Comparison of ENCODE assay signal across 23 cellular contexts in the genomic region with DNA sequence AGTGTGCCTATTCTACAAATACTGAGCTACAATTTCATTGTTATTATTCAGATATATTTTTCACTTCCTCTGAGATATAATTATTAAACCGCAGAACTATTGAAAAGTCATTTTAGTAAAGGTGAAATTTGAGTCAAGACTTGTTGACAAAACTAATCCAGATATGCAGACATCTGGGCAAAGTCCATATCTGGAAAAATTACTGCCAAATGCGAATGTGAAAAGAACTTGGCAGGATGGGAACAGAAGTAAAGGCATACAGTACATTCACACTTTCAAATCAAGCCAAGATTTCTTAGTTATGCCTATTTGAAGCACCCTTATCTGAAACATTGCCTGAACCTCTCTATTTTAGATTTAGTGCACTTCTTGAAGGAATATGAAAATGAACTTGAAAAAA.
"Had no signal": no experiment of that assay in that cellular context is flagged by ENCODE, and none has a peak within 500 bp of the region (broad histone marks: within the 10 kb centered on the region; RNA-seq: fewer than 3 reads in every experiment).

No MANE protein-coding gene starts in this region.

- H3K4me3 Mint-ChIP-seq: dendritic cell treated with granulocyte-macrophage colony-stimulating factor and Interleukin-4, amounts not matched to agents 40 ng/mL and 50 ng/mL, for 4 days; effector memory CD8-positive, alpha-beta T cell; naive thymus-derived CD4-positive, alpha-beta T cell; stimulated activated naive B cell treated with anti-CD40 and anti-IgM and Interleukin-4, amounts not matched to agents 10 μg/mL and 1 μg/mL and 100 μg/mL, for 72 hours; stimulated activated naive CD8-positive, alpha-beta T cell treated with anti-CD3 and anti-CD28 coated beads, Interleukin-15, amount 100 ng/mL, for 72 hours had no signal

- H3K27ac ChIP-seq: epithelial cell of prostate, esophagus muscularis mucosa, gastroesophageal sphincter, left ventricle myocardium inferior, neutrophil, sigmoid colon, skin epidermis, testis, tibial nerve had no signal

- H3K27me3 ChIP-seq: esophagus muscularis mucosa, gastroesophageal sphincter, neutrophil, sigmoid colon, testis, tibial nerve had no signal

- H3K27ac Mint-ChIP-seq: dendritic cell treated with granulocyte-macrophage colony-stimulating factor and Interleukin-4, amounts not matched to agents 40 ng/mL and 50 ng/mL, for 4 days; effector memory CD8-positive, alpha-beta T cell; naive thymus-derived CD4-positive, alpha-beta T cell; stimulated activated naive B cell treated with anti-CD40 and anti-IgM and Interleukin-4, amounts not matched to agents 10 μg/mL and 1 μg/mL and 100 μg/mL, for 72 hours; stimulated activated naive CD8-positive, alpha-beta T cell treated with anti-CD3 and anti-CD28 coated beads, Interleukin-15, amount 100 ng/mL, for 72 hours had no signal

- H3K36me3 Mint-ChIP-seq: naive thymus-derived CD4-positive, alpha-beta T cell; stimulated activated naive B cell treated with anti-CD40 and anti-IgM and Interleukin-4, amounts not matched to agents 10 μg/mL and 1 μg/mL and 100 μg/mL, for 72 hours had no signal

- H3K27me3 Mint-ChIP-seq: dendritic cell treated with granulocyte-macrophage colony-stimulating factor and Interleukin-4, amounts not matched to agents 40 ng/mL and 50 ng/mL, for 4 days; effector memory CD8-positive, alpha-beta T cell; naive thymus-derived CD4-positive, alpha-beta T cell; stimulated activated naive B cell treated with anti-CD40 and anti-IgM and Interleukin-4, amounts not matched to agents 10 μg/mL and 1 μg/mL and 100 μg/mL, for 72 hours; stimulated activated naive CD8-positive, alpha-beta T cell treated with anti-CD3 and anti-CD28 coated beads, Interleukin-15, amount 100 ng/mL, for 72 hours had no signal

- ATAC-seq: effector memory CD8-positive, alpha-beta T cell; gastroesophageal sphincter; naive thymus-derived CD4-positive, alpha-beta T cell; stimulated activated naive B cell treated with anti-CD40 and anti-IgM and Interleukin-4, amounts not matched to agents 10 μg/mL and 1 μg/mL and 100 μg/mL, for 72 hours; stimulated activated naive CD8-positive, alpha-beta T cell treated with anti-CD3 and anti-CD28 coated beads, Interleukin-15, amount 100 ng/mL, for 72 hours had no signal

- H3K4me1 ChIP-seq: esophagus muscularis mucosa, gastroesophageal sphincter, left ventricle myocardium inferior, sigmoid colon, testis, tibial nerve had no signal

- H3K36me3 ChIP-seq: esophagus muscularis mucosa, gastroesophageal sphincter, left ventricle myocardium inferior, neutrophil, sigmoid colon, tibial nerve had no signal

- H3K4me3 ChIP-seq: esophagus muscularis mucosa, gastroesophageal sphincter, left ventricle myocardium inferior, lung, sigmoid colon, skin epidermis, testis, tibial nerve had no signal

- H3K4me1 Mint-ChIP-seq: naive thymus-derived CD4-positive, alpha-beta T cell; stimulated activated naive B cell treated with anti-CD40 and anti-IgM and Interleukin-4, amounts not matched to agents 10 μg/mL and 1 μg/mL and 100 μg/mL, for 72 hours; stimulated activated naive CD8-positive, alpha-beta T cell treated with anti-CD3 and anti-CD28 coated beads, Interleukin-15, amount 100 ng/mL, for 72 hours had no signal

- H3K9me3 ChIP-seq: neutrophil, sigmoid colon, testis had no signal

- DNase-seq: effector memory CD8-positive, alpha-beta T cell; foreskin fibroblast; glutamatergic neuron; islet precursor cell; left ventricle myocardium inferior; mesenchymal stem cell; midbrain; naive thymus-derived CD4-positive, alpha-beta T cell; posterior cingulate gyrus; sigmoid colon; stimulated activated CD4-positive, alpha-beta T cell treated with anti-CD3 and anti-CD28 coated beads, Interleukin-2, amount 100 ng/mL, for 24 hours; stimulated activated CD4-positive, alpha-beta T cell treated with anti-CD3 and anti-CD28 coated beads, Interleukin-4, amount 100 ng/mL, for 4 hours; stimulated activated naive B cell treated with anti-CD40 and anti-IgM and Interleukin-4, amounts not matched to agents 10 μg/mL and 1 μg/mL and 100 μg/mL, for 72 hours; stimulated activated naive CD8-positive, alpha-beta T cell treated with anti-CD3 and anti-CD28 coated beads, Interleukin-15, amount 100 ng/mL, for 72 hours; testis had no signal
